ENCODE assay signal across 12 cellular contexts in the genomic region with DNA sequence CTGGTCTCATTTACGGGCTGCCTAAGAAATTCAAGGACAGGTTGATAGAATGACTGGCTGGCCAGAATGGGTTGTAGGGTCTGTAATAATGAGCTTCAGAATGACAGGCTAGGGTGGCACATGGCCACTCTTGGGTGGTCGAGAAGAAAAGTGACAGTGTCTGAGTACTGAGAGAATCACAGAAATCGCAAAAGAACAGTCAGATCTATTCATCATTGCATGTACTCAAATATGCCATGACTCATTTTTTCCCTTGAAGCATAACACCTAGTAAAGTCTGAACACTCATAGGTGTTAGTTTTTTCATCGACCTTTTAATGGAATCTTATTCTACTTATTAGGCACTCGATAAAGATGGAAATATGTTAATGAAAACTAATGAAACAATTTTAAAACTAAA.
"Had no signal": no experiment of that assay in that cellular context is flagged by ENCODE, and none has a peak within 500 bp of the region (broad histone marks: within the 10 kb centered on the region; RNA-seq: fewer than 3 reads in every experiment).

No MANE protein-coding gene starts in this region.

- ATAC-seq: heart right ventricle had no signal

- H3K36me3 ChIP-seq: esophagus muscularis mucosa, heart right ventricle, tibial artery had no signal

- H3K9me3 Mint-ChIP-seq: activated naive CD4-positive, alpha-beta T cell treated with anti-CD3 and anti-CD28 coated beads, Interleukin-2, amount 10 ng/mL, durations not matched to agents 7 days and 5 days; memory B cell had no signal

- H3K27ac Mint-ChIP-seq: activated naive CD4-positive, alpha-beta T cell treated with anti-CD3 and anti-CD28 coated beads, Interleukin-2, amount 10 ng/mL, durations not matched to agents 7 days and 5 days; memory B cell had no signal

- H3K27me3 ChIP-seq: tibial artery had no signal

- DNase-seq: activated CD4-positive, CD25-positive, alpha-beta regulatory T cell; activated naive CD4-positive, alpha-beta T cell treated with anti-CD3 and anti-CD28 coated beads, Interleukin-2, amount 10 ng/mL, durations not matched to agents 7 days and 5 days; effector CD8-positive, alpha-beta T cell; heart right ventricle; occipital lobe; posterior cingulate gyrus; stimulated activated naive CD4-positive, alpha-beta T cell; substantia nigra; T1000; tibial artery had no signal

- H3K36me3 Mint-ChIP-seq: activated naive CD4-positive, alpha-beta T cell treated with anti-CD3 and anti-CD28 coated beads, Interleukin-2, amount 10 ng/mL, durations not matched to agents 7 days and 5 days; memory B cell had no signal

- H3K4me3 Mint-ChIP-seq: activated naive CD4-positive, alpha-beta T cell treated with anti-CD3 and anti-CD28 coated beads, Interleukin-2, amount 10 ng/mL, durations not matched to agents 7 days and 5 days; memory B cell had no signal

- H3K4me1 Mint-ChIP-seq: activated naive CD4-positive, alpha-beta T cell treated with anti-CD3 and anti-CD28 coated beads, Interleukin-2, amount 10 ng/mL, durations not matched to agents 7 days and 5 days; memory B cell had no signal

- H3K4me3 ChIP-seq: esophagus muscularis mucosa, heart right ventricle, tibial artery had no signal
